ENCODE assay signal across 8 cellular contexts in the genomic region with DNA sequence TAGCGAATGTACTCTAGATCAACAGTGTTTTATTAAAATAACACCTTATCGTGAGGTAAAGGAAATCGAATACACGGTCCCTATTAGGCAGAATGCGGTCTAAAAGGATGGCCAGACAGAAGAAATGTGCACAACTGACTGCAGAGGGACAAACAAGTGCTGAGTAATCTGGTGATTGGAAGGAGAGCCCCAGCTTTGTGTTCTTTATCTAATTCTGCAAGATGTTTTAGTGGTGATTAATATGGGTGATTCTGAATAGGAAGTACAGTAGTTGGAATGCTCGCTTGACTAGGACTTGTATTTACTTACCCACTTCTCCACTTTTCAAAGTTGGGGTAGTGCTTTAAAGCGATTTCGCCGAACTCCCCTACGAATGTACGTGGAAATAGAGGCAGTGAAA. TPM values are rescaled to one million over a fixed set of nuclear protein-coding genes. Genes with fewer than 3 reads are reported as not detected.
DNase-seq lines count a peak whose midpoint lies in the region; ATAC-seq, FAIRE-seq and TF ChIP-seq lines count a peak whose summit lies in the region.

No MANE protein-coding gene starts in this region.

- TF ChIP-seq RAD21 in GM12878 (IDR thresholded peaks at IDR 0.05; ENCODE audit: insufficient read depth, low read depth, low read length) (no peak), HepG2 (CRISPR knock-in tag; IDR thresholded peaks at IDR 0.05) (no peak)

- no peaks in the 10 kb centered on the region for H3K27me3 ChIP-seq in Loucy (ENCODE audit: insufficient read depth, low read length, poor library complexity, severe bottlenecking)
- no peaks in the 10 kb centered on the region for H3K27me3 ChIP-seq in GM12878 (replicated peaks in 1 of 2; ENCODE audit: control insufficient read depth in 2 of 2, insufficient read depth in 2 of 2, low read length in 1 of 2)
- no peaks in the 10 kb centered on the region; a peak in 1 of 5 replicates for H3K27me3 ChIP-seq in HepG2 (ENCODE audit: control insufficient read depth in 1 of 2, insufficient read depth in 2 of 2, low read length in 2 of 2)

- WGBS in GM12878 (ENCODE audit: insufficient coverage, insufficient replicate concordance, low lambda C conversion rate, missing lambda C conversion rate): 27% methylated on average over 11 of the region's 11 CpGs
- 2% methylated on average over 10 of the region's 11 CpGs for WGBS in HepG2 (ENCODE audit: low lambda C conversion rate)

- POLR2A ChIA-PET in GM12878 (lab: Charles Lee) (no interaction called here), HepG2 (lab: Yijun Ruan, JAX) (no interaction called here)

- TF ChIP-seq EP300 in GM12878 (IDR thresholded peaks at IDR 0.05; ENCODE audit: borderline replicate concordance in 1 of 2, control insufficient read depth in 1 of 2, low read depth in 2 of 2, low read length in 2 of 2): no peak
- TF ChIP-seq EP300 in HepG2 (IDR thresholded peaks at IDR 0.05; ENCODE audit: low read depth in 2 of 2, low read length in 2 of 2): no peak
- TF ChIP-seq EP300 in HepG2 (CRISPR knock-in tag; IDR thresholded peaks at IDR 0.05; ENCODE audit: borderline replicate concordance): no peak

- peak overlapping the region; percentile 97; the same call in 1 of the 2 replicates for H2AFZ ChIP-seq in Loucy (ENCODE audit: low read length)
- H2AFZ ChIP-seq in GM12878 (ENCODE audit: control insufficient read depth, low read depth, low read length): no peak overlapping the region
- H2AFZ ChIP-seq in HepG2 (ENCODE audit: low read length): no peak overlapping the region

- H3K36me3 Mint-ChIP-seq in type B pancreatic cell: no peaks in the 10 kb centered on the region

- H3K4me2 ChIP-seq in Loucy (ENCODE audit: low read depth, low read length, poor library complexity, severe bottlenecking): peak overlapping the region; percentile 84
- H3K4me2 ChIP-seq in GM12878 (ENCODE audit: control insufficient read depth, insufficient read depth): peak overlapping the region; percentile 40
- H3K4me2 ChIP-seq in HepG2 (ENCODE audit: low read depth, low read length): peak overlapping the region; percentile 73

- ATAC-seq in GM12878 (peak; percentile 18), HepG2 (no peak), HG02852 (IDR thresholded peaks at IDR 0.05; ENCODE audit: unreplicated experiment) (no peak)

- H3K27ac ChIP-seq in GM12878 (ENCODE audit: control insufficient read depth, insufficient read depth): peak overlapping the region; percentile 75
- H3K27ac ChIP-seq in HepG2 (ENCODE audit: extremely low read length, insufficient read depth, low read length): peak overlapping the region; percentile 84

- no peaks in the 10 kb centered on the region for H3F3A ChIP-seq in Loucy (ENCODE audit: low read depth)

- TF ChIP-seq CTCF in Loucy (conservative IDR thresholded peaks at IDR 0.05; ENCODE audit: low read length): no peak
- TF ChIP-seq CTCF in GM12878 (IDR thresholded peaks at IDR 0.05 in 2 of 3, conservative IDR thresholded peaks at IDR 0.05 in 1 of 3; ENCODE audit: control insufficient read depth in 2 of 3, extremely low read depth in 1 of 3, insufficient read depth in 1 of 3, low read depth in 3 of 3, low read length in 3 of 3): no peak
- no peak for TF ChIP-seq CTCF in HepG2 (CRISPR knock-in tag; IDR thresholded peaks at IDR 0.05)
- TF ChIP-seq CTCF in type B pancreatic cell (conservative IDR thresholded peaks at IDR 0.05): no peak

- in situ Hi-C loops in GM12878 (cut with MboI) (no loop called here), HepG2 (cut with HindIII; ENCODE audit: extremely low pct_ligation_motif_present, low pct_unique_long_range_greater_than_20kb) (no loop called here)

- H3K27ac Mint-ChIP-seq in type B pancreatic cell: peak overlapping the region; percentile 98

- CTCF ChIA-PET in GM12878 (lab: Yijun Ruan, JAX): no interaction called here
- CTCF ChIA-PET in HepG2 (lab: Yijun Ruan, JAX; ENCODE audit: low intra/inter-chr PET ratio, low total read pairs): no interaction called here

- RAD21 ChIA-PET in GM12878 (lab: Charles Lee; ENCODE audit: unreplicated experiment): no interaction called here

- H3K36me3 ChIP-seq in ES-I3 (ENCODE audit: insufficient read depth, low read length) (no peaks in the 10 kb centered on the region), Loucy (ENCODE audit: insufficient read depth, low read length) (no peaks in the 10 kb centered on the region), GM12878 (ENCODE audit: control insufficient read depth in 2 of 2, insufficient read depth in 2 of 2, low read length in 1 of 2) (no peaks in the 10 kb centered on the region), HepG2 (replicated peaks in 1 of 2; ENCODE audit: control insufficient read depth in 1 of 2, insufficient read depth in 2 of 2, low read length in 2 of 2) (no peaks in the 10 kb centered on the region)

- BruUV-seq in GM12878 (replicated peaks; lab: Mats Ljungman, UMichigan): TSS peak; percentile 56
- BruUV-seq in HepG2 (replicated peaks; lab: Mats Ljungman, UMichigan): TSS peak; percentile 51

- no peak for FAIRE-seq in GM12878 (lab: Jason Lieb, UNC)
- FAIRE-seq in HepG2 (lab: Jason Lieb, UNC): no peak

- H3K79me2 ChIP-seq in Loucy (ENCODE audit: insufficient read depth, low read length) (peaks cover 56% of the 10 kb centered on the region), GM12878 (ENCODE audit: control insufficient read depth, insufficient read depth, low read length) (peaks cover 45% of the 10 kb centered on the region), HepG2 (ENCODE audit: insufficient read depth, low read length) (peaks cover 35% of the 10 kb centered on the region)

- peak overlapping the region; percentile 95 for H3K4me3 Mint-ChIP-seq in type B pancreatic cell

- intact Hi-C loops in GM12878 (cut with micrococcal nuclease; ENCODE audit: unreplicated experiment) (loop anchor here (5.0 kb wide), 2 partner anchors 75 to 190 kb away; no protein-coding TSS in a partner anchor), HepG2 (cut with micrococcal nuclease; ENCODE audit: unreplicated experiment) (no loop called here)

- peaks cover 9% of the 10 kb centered on the region for H3K4me1 Mint-ChIP-seq in type B pancreatic cell (ENCODE audit: unreplicated experiment)

- no peak for DNase-seq in GM12878 (ENCODE audit: low read depth, low spot score)
- peak; percentile 2 for DNase-seq in HepG2 (ENCODE audit: low spot score)
- no peak for DNase-seq in type B pancreatic cell (ENCODE audit: extremely low spot score, unreplicated experiment)
- DNase-seq in HuH-7 (ENCODE audit: low spot score): no peak
- no peak for DNase-seq in MV-4-11 (lab: John Stamatoyannopoulos, UW)

- no peaks in the 10 kb centered on the region for H3K27me3 Mint-ChIP-seq in type B pancreatic cell

- H3K9ac ChIP-seq in ES-I3 (ENCODE audit: low read depth, low read length): peak overlapping the region; percentile 88
- H3K9ac ChIP-seq in Loucy (ENCODE audit: low read depth, low read length, poor library complexity, severe bottlenecking): peak overlapping the region; percentile 87
- peak overlapping the region; percentile 82 for H3K9ac ChIP-seq in GM12878 (ENCODE audit: control insufficient read depth, insufficient read depth, low read length)
- peak overlapping the region; percentile 79 for H3K9ac ChIP-seq in HepG2 (ENCODE audit: insufficient read depth, low read depth, low read length)

- no peaks in the 10 kb centered on the region for H3K9me2 ChIP-seq in Loucy (replicated peaks; ENCODE audit: low read depth, low read length)

- TF ChIP-seq POLR2A in GM12878 (IDR thresholded peaks at IDR 0.05; ENCODE audit: low read depth, low read length) (no peak), HepG2 (IDR thresholded peaks at IDR 0.05; ENCODE audit: insufficient read depth in 1 of 2, low read depth in 2 of 2, low read length in 2 of 2) (no peak)

- no peaks in the 10 kb centered on the region for H3K9me3 ChIP-seq in ES-I3 (ENCODE audit: control insufficient read depth, insufficient read depth, low read length)
- H3K9me3 ChIP-seq in Loucy (ENCODE audit: insufficient read depth, low read depth, low read length): no peaks in the 10 kb centered on the region
- no peaks in the 10 kb centered on the region for H3K9me3 ChIP-seq in GM12878 (replicated peaks; ENCODE audit: control insufficient read depth, insufficient read depth, low read length)
- H3K9me3 ChIP-seq in HepG2 (ENCODE audit: low read length): no peaks in the 10 kb centered on the region

- peaks cover 10% of the 10 kb centered on the region for H3K4me1 ChIP-seq in ES-I3 (ENCODE audit: insufficient read depth, low read length)
- peaks cover 15% of the 10 kb centered on the region for H3K4me1 ChIP-seq in Loucy (ENCODE audit: insufficient read depth, low read length, poor library complexity, severe bottlenecking)
- peaks cover 5% of the 10 kb centered on the region; the same call in 1 of the 2 replicates for H3K4me1 ChIP-seq in GM12878 (ENCODE audit: control insufficient read depth, insufficient read depth, low read length)
- H3K4me1 ChIP-seq in HepG2 (ENCODE audit: insufficient read depth, low read length): peaks cover 14% of the 10 kb centered on the region

- no peaks in the 10 kb centered on the region for H3K9me3 Mint-ChIP-seq in type B pancreatic cell

- SMC1A ChIA-PET in GM12878 (lab: Charles Lee; ENCODE audit: uncharacterized antibody, unreplicated experiment): interaction anchor here (1.4 to 1.8 kb wide), 3 partner anchors 12 to 145 kb away, joined by 3 to 6 read pairs (median 3); no protein-coding TSS in a partner anchor

- H4K20me1 ChIP-seq in Loucy (ENCODE audit: insufficient read depth, low read length, poor library complexity, severe bottlenecking) (peaks cover 18% of the 10 kb centered on the region), GM12878 (ENCODE audit: control insufficient read depth, insufficient read depth) (no peaks in the 10 kb centered on the region), HepG2 (ENCODE audit: insufficient read depth, low read length) (no peaks in the 10 kb centered on the region)

- H3K4me3 ChIP-seq in Loucy (ENCODE audit: low read length, poor library complexity, severe bottlenecking) (peak overlapping the region; percentile 87), GM12878 (peak overlapping the region; percentile 73), HepG2 (replicated peaks in 1 of 3; ENCODE audit: insufficient read depth in 1 of 3, low read depth in 2 of 3, low read length in 3 of 3) (peak overlapping the region; percentile 73 to 84 (median 75))

RNA-seq across cellular contexts. Expression of gene WDR44, which starts 1.2 kb away (rescaled TPM):
- 34.7 and 39.6 TPM in 2 replicates for total RNA-seq in GM12878 (2013; cell fraction: nucleolus; rRNA removed)
- total RNA-seq in GM12878 (2014; rRNA removed): 9.6 and 9.9 TPM in 2 replicates
- total RNA-seq in GM12878 (2014; rRNA removed; fragmentation: Illumina TruSeq; extraction: Trizol): 14.0 and 14.3 TPM in 2 replicates
- total RNA-seq in GM12878 (2021): 10.6 and 11.7 TPM in 2 replicates
- polyA plus RNA-seq in GM12878 (2011; ENCODE audit: low read depth): 2.6 TPM
- 13.5 and 20.1 TPM in 2 replicates for polyA plus RNA-seq in GM12878 (2011; rRNA removed)
- 5.2 and 5.7 TPM in 2 replicates for polyA plus RNA-seq in GM12878 (2011; cell fraction: cytosol; rRNA removed)
- polyA plus RNA-seq in GM12878 (2011; cell fraction: nucleus; rRNA removed): 7.4 and 8.0 TPM in 2 replicates
- polyA plus RNA-seq in GM12878 (2012): 4.7 and 6.1 TPM in 2 replicates
- 13.5 and 17.2 TPM in 2 replicates for polyA plus RNA-seq in GM12878 (2014; fragmentation: Illumina TruSeq; extraction: Trizol)
- 1 to 10 TPM; 3.4 to 4.2 TPM for polyA plus RNA-seq in GM12878 (2014; fragmentation: Nextera tagmentation; extraction: Ambion mirVana)
- polyA plus RNA-seq in GM12878 (2014; rRNA removed): 7.7 and 10.1 TPM in 2 replicates
- 10 to 100 TPM; 11.5 to 12.8 TPM for polyA plus RNA-seq in GM12878 (2016; fragmentation: Nextera tagmentation; extraction: Ambion mirVana)
- 12.1 and 16.8 TPM in 2 replicates for polyA minus RNA-seq in GM12878 (2011; rRNA and poly(A)+ RNA removed)
- polyA minus RNA-seq in GM12878 (2011; cell fraction: cytosol; rRNA and poly(A)+ RNA removed): 5.6 and 7.3 TPM in 2 replicates
- 10.4 and 21.5 TPM in 2 replicates for polyA minus RNA-seq in GM12878 (2011; cell fraction: nucleus; rRNA and poly(A)+ RNA removed)
- total RNA-seq in HepG2 (2016; rRNA removed; fragmentation: Illumina TruSeq; extraction: Trizol): 3.3 and 4.3 TPM in 2 replicates
- 6.1 and 7.5 TPM in 2 replicates for total RNA-seq in HepG2 (2016; cell fraction: cytosol; rRNA removed; fragmentation: Illumina TruSeq; extraction: Trizol; ENCODE audit: low read depth)
- 3.1 and 3.9 TPM in 2 replicates for total RNA-seq in HepG2 (2016; cell fraction: insoluble cytoplasmic fraction; rRNA removed; fragmentation: Illumina TruSeq; extraction: Trizol)
- total RNA-seq in HepG2 (2016; cell fraction: membrane; rRNA removed; fragmentation: Illumina TruSeq; extraction: Trizol): 4.5 and 5.2 TPM in 2 replicates
- total RNA-seq in HepG2 (2016; cell fraction: nucleus; rRNA removed; fragmentation: Illumina TruSeq; extraction: Trizol): 6.4 and 6.7 TPM in 2 replicates
- 2.2 TPM in 2 replicates for polyA plus RNA-seq in HepG2 (2011; rRNA removed)
- 0.97 and 1.8 TPM in 2 replicates for polyA plus RNA-seq in HepG2 (2011; cell fraction: cytosol; rRNA removed)
- polyA plus RNA-seq in HepG2 (2011; cell fraction: nucleus; rRNA removed): 2.5 and 2.9 TPM in 2 replicates
- polyA plus RNA-seq in HepG2 (2012): 2.2 and 2.8 TPM in 2 replicates
- polyA plus RNA-seq in HepG2 (2016; cell fraction: cytosol; fragmentation: Illumina TruSeq; extraction: Trizol; ENCODE audit: low read depth): 0.23 and 0.28 TPM in 2 replicates
- polyA plus RNA-seq in HepG2 (2016; cell fraction: insoluble cytoplasmic fraction; fragmentation: Illumina TruSeq; extraction: Trizol; ENCODE audit: low read depth): 2.2 TPM in 2 replicates
- 0.23 and 0.24 TPM in 2 replicates for polyA plus RNA-seq in HepG2 (2016; cell fraction: membrane; fragmentation: Illumina TruSeq; extraction: Trizol; ENCODE audit: low read depth)
- 4.9 TPM in 2 replicates for polyA plus RNA-seq in HepG2 (2016; cell fraction: nucleus; fragmentation: Illumina TruSeq; extraction: Trizol; ENCODE audit: insufficient read depth, low read depth)
- polyA minus RNA-seq in HepG2 (2011; rRNA and poly(A)+ RNA removed; ENCODE audit: low replicate concordance): 3.7 and 16.9 TPM in 2 replicates
- 4.7 and 5.4 TPM in 2 replicates for polyA minus RNA-seq in HepG2 (2011; cell fraction: cytosol; rRNA and poly(A)+ RNA removed)
- 11.5 and 16.5 TPM in 2 replicates for polyA minus RNA-seq in HepG2 (2011; cell fraction: nucleus; rRNA and poly(A)+ RNA removed)
- total RNA-seq in type B pancreatic cell (ENCODE audit: low replicate concordance): 9.3 and 9.5 TPM in 2 replicates
